In genomic region chr9:22241024-22241423, GRCh38 we compare ENCODE assay signal across 17 cellular contexts.
DNase-seq lines count a peak whose midpoint lies in the region; ATAC-seq, FAIRE-seq and TF ChIP-seq lines count a peak whose summit lies in the region.
"Had no signal": no experiment of that assay in that cellular context is flagged by ENCODE, and none has a peak within 500 bp of the region (broad histone marks: within the 10 kb centered on the region; RNA-seq: fewer than 3 reads in every experiment).

No MANE protein-coding gene starts in this region.

- H3K27ac ChIP-seq in BLaER1 (peak overlapping the region; percentile 72; the same call in 1 of the 2 replicates), SJSA1 (0 out of 2 replicates have a peak overlapping the region, but pooled peaks have one; percentile 41), keratinocyte (ENCODE audit: control insufficient read depth, insufficient read depth, low read length) (peak overlapping the region; percentile 36)
- H3K27ac ChIP-seq in effector memory CD4-positive, alpha-beta T cell (ENCODE audit: insufficient read depth, low read length, poor library complexity, severe bottlenecking): no peak overlapping the region
- H3K27ac ChIP-seq: cardiac muscle cell, thoracic aorta had no signal

- H3K36me3 ChIP-seq in BLaER1 (no peaks in the 10 kb centered on the region), SJSA1 (no peaks in the 10 kb centered on the region), keratinocyte (ENCODE audit: control insufficient read depth in 2 of 2, extremely low read depth in 1 of 2, insufficient read depth in 2 of 2, low read length in 2 of 2) (no peaks in the 10 kb centered on the region)
- no peaks in the 10 kb centered on the region for H3K36me3 ChIP-seq in effector memory CD4-positive, alpha-beta T cell (ENCODE audit: control insufficient read depth, insufficient read depth, low read length)
- H3K36me3 ChIP-seq: cardiac muscle cell, thoracic aorta had no signal

- H3K79me2 ChIP-seq in keratinocyte (ENCODE audit: control insufficient read depth, insufficient read depth, low read length): peaks cover 2% of the 10 kb centered on the region

- H3K27me3 ChIP-seq in BLaER1 (no peaks in the 10 kb centered on the region), SJSA1 (replicated peaks) (no peaks in the 10 kb centered on the region), keratinocyte (ENCODE audit: control insufficient read depth, extremely low read depth, insufficient read depth, low read length) (no peaks in the 10 kb centered on the region)
- H3K27me3 ChIP-seq in effector memory CD4-positive, alpha-beta T cell (replicated peaks; ENCODE audit: control insufficient read depth, insufficient read depth, low read length, poor library complexity, severe bottlenecking): no peaks in the 10 kb centered on the region
- H3K27me3 ChIP-seq: cardiac muscle cell had no signal

- DNase-seq in SJSA1 (ENCODE audit: low read depth in 1 of 2, low spot score in 2 of 2) (no peak), keratinocyte (ENCODE audit: low read depth, low spot score) (no peak), SK-N-DZ (ENCODE audit: low spot score) (no peak)
- no peak for DNase-seq in activated CD8-positive, alpha-beta memory T cell treated with anti-CD3 and anti-CD28 coated beads for 24 hours
- no peak for DNase-seq in effector memory CD4-positive, alpha-beta T cell
- DNase-seq: activated CD4-positive, alpha-beta T cell treated with anti-CD3 and anti-CD28 coated beads, Interleukin-2, amount 50 U/mL, for 4 hours; activated effector memory CD4-positive, alpha-beta T cell treated with anti-CD3 and anti-CD28 coated beads, Interleukin-2, amount 50 U/mL, for 16 hours; DMS79; endodermal cell; immature natural killer cell; NCI-H1694 treated with DMSO at 0.1 percent for 48 hours; NCI-H526 treated with DMSO at 0.1 percent for 48 hours had no signal

- H3K4me1 ChIP-seq in BLaER1: peaks cover 53% of the 10 kb centered on the region
- peaks cover 53% of the 10 kb centered on the region for H3K4me1 ChIP-seq in SJSA1 (replicated peaks)
- H3K4me1 ChIP-seq in keratinocyte (ENCODE audit: control insufficient read depth, extremely low read depth, insufficient read depth, low read length): peaks cover 45% of the 10 kb centered on the region
- H3K4me1 ChIP-seq in effector memory CD4-positive, alpha-beta T cell (ENCODE audit: control insufficient read depth, insufficient read depth, low read length, poor library complexity, severe bottlenecking): no peaks in the 10 kb centered on the region

- no peak for TF ChIP-seq CTCF in keratinocyte (optimal IDR thresholded peaks at IDR 0.05 in 1 of 3, IDR thresholded peaks at IDR 0.05 in 1 of 3, conservative IDR thresholded peaks at IDR 0.05 in 1 of 3; ENCODE audit: extremely low read depth in 1 of 3, insufficient read depth in 2 of 3, low read length in 3 of 3)

- H3K9me3 ChIP-seq in BLaER1 (no peaks in the 10 kb centered on the region), SJSA1 (replicated peaks) (no peaks in the 10 kb centered on the region), keratinocyte (ENCODE audit: control insufficient read depth, low read depth, low read length) (no peaks in the 10 kb centered on the region)
- no peaks in the 10 kb centered on the region for H3K9me3 ChIP-seq in effector memory CD4-positive, alpha-beta T cell (ENCODE audit: control insufficient read depth, low read length)
- H3K9me3 ChIP-seq: thoracic aorta had no signal

- no peak overlapping the region for H3K4me3 ChIP-seq in BLaER1
- no peak overlapping the region for H3K4me3 ChIP-seq in SJSA1
- H3K4me3 ChIP-seq in keratinocyte (ENCODE audit: control insufficient read depth in 2 of 3, extremely low read depth in 1 of 3, insufficient read depth in 2 of 3, low read depth in 1 of 3, low read length in 3 of 3): no peak overlapping the region
- H3K4me3 ChIP-seq in effector memory CD4-positive, alpha-beta T cell (ENCODE audit: insufficient read depth, low read depth, low read length, poor library complexity, severe bottlenecking): no peak overlapping the region
- H3K4me3 ChIP-seq: cardiac muscle cell, thoracic aorta had no signal

- no peaks in the 10 kb centered on the region for H3K9me1 ChIP-seq in keratinocyte (ENCODE audit: control insufficient read depth, extremely low read depth, insufficient read depth, low read length)

- FAIRE-seq in keratinocyte (lab: Jason Lieb, UNC): no peak

- H3K4me2 ChIP-seq in BLaER1 (peak overlapping the region; percentile 72), keratinocyte (ENCODE audit: control insufficient read depth, extremely low read depth, insufficient read depth, low read depth, low read length) (peak overlapping the region; percentile 68)

- peak; percentile 3 for ATAC-seq in GM19397 (IDR thresholded peaks at IDR 0.05; ENCODE audit: unreplicated experiment)
- no peak for ATAC-seq in GM18907 (IDR thresholded peaks at IDR 0.05; ENCODE audit: unreplicated experiment)

- no peaks in the 10 kb centered on the region for H4K20me1 ChIP-seq in BLaER1
- no peaks in the 10 kb centered on the region for H4K20me1 ChIP-seq in keratinocyte (ENCODE audit: control insufficient read depth, extremely low read depth, insufficient read depth, low read length)

- dilution Hi-C loops in keratinocyte (cut with MboI; ENCODE audit: extremely low pct_ligation_motif_present, low sequenced_read_pairs): loop anchor here (25.0 kb wide), 2 partner anchors 129 to 204 kb away; no protein-coding TSS in a partner anchor

- no peak overlapping the region for H2AFZ ChIP-seq in keratinocyte (ENCODE audit: control insufficient read depth, low read length)

- H3K9ac ChIP-seq in BLaER1: 0 out of 2 replicates have a peak overlapping the region, but pooled peaks have one; percentile 11
- H3K9ac ChIP-seq in keratinocyte (ENCODE audit: control insufficient read depth, extremely low read depth, insufficient read depth, low read length): peak overlapping the region; percentile 30
